In genomic region chr16:50267151-50267631, GRCh38 we compare ENCODE assay signal across 10 cellular contexts. TPM values are rescaled to one million over a fixed set of nuclear protein-coding genes. Genes with fewer than 3 reads are reported as not detected.
DNase-seq lines count a peak whose midpoint lies in the region; ATAC-seq, FAIRE-seq and TF ChIP-seq lines count a peak whose summit lies in the region.
"Had no signal": no experiment of that assay in that cellular context is flagged by ENCODE, and none has a peak within 500 bp of the region (broad histone marks: within the 10 kb centered on the region; RNA-seq: fewer than 3 reads in every experiment).

No MANE protein-coding gene starts in this region.

- peak overlapping the region; percentile 19 to 49 for H3K4me3 ChIP-seq in left lung

- peaks cover 90% of the 10 kb centered on the region for H3K4me1 Mint-ChIP-seq in stimulated activated naive CD8-positive, alpha-beta T cell treated with anti-CD3 and anti-CD28 coated beads, Interleukin-15, Interleukin-2, amounts not matched to agents 100 ng/mL and 50 ng/mL, for 24 hours (ENCODE audit: low read depth)
- peaks cover 87% of the 10 kb centered on the region for H3K4me1 Mint-ChIP-seq in activated T-cell treated with anti-CD3 and anti-CD28 coated beads, Interleukin-2, amount 50 U/mL, for 4 hours (ENCODE audit: low read depth)

- peak overlapping the region; percentile 99 for H3K27ac Mint-ChIP-seq in stimulated activated naive CD8-positive, alpha-beta T cell treated with anti-CD3 and anti-CD28 coated beads, Interleukin-15, Interleukin-2, amounts not matched to agents 100 ng/mL and 50 ng/mL, for 24 hours

- H3K27ac ChIP-seq in left lung: peak overlapping the region; percentile 49 to 71

- H3K9me3 ChIP-seq in left lung: no peaks in the 10 kb centered on the region

- DNase-seq in stimulated activated naive CD8-positive, alpha-beta T cell treated with anti-CD3 and anti-CD28 coated beads, Interleukin-15, Interleukin-2, amounts not matched to agents 100 U/mL and 50 U/mL, for 24 hours: no peak
- DNase-seq in activated T-cell treated with anti-CD3 and anti-CD28 coated beads, Interleukin-2, amount 50 U/mL, for 4 hours: no peak
- peak in 1 of 2 donors; percentile 67 for DNase-seq in left lung
- no peak for DNase-seq in urothelium cell line (ENCODE audit: low spot score)
- DNase-seq in HCEC 1CT: no peak
- DNase-seq: NCI-H2081 had no signal

- no peaks in the 10 kb centered on the region for H3K27me3 Mint-ChIP-seq in stimulated activated naive CD8-positive, alpha-beta T cell treated with anti-CD3 and anti-CD28 coated beads, Interleukin-15, Interleukin-2, amounts not matched to agents 100 ng/mL and 50 ng/mL, for 24 hours
- no peaks in the 10 kb centered on the region for H3K27me3 Mint-ChIP-seq in activated T-cell treated with anti-CD3 and anti-CD28 coated beads, Interleukin-2, amount 50 U/mL, for 4 hours (ENCODE audit: low read depth)

- H3K4me1 ChIP-seq in left lung: peaks cover 15 to 87% of the 10 kb centered on the region in 2 donors

- no peaks in the 10 kb centered on the region for H3K36me3 ChIP-seq in left lung

- no peaks in the 10 kb centered on the region for H3K9me3 Mint-ChIP-seq in stimulated activated naive CD8-positive, alpha-beta T cell treated with anti-CD3 and anti-CD28 coated beads, Interleukin-15, Interleukin-2, amounts not matched to agents 100 ng/mL and 50 ng/mL, for 24 hours
- H3K9me3 Mint-ChIP-seq in activated T-cell treated with anti-CD3 and anti-CD28 coated beads, Interleukin-2, amount 50 U/mL, for 4 hours: no peaks in the 10 kb centered on the region

- intact Hi-C loops in left lung (cut with DNase I): no loop called here

- H3K36me3 Mint-ChIP-seq in stimulated activated naive CD8-positive, alpha-beta T cell treated with anti-CD3 and anti-CD28 coated beads, Interleukin-15, Interleukin-2, amounts not matched to agents 100 ng/mL and 50 ng/mL, for 24 hours (ENCODE audit: low read depth): peaks cover 13% of the 10 kb centered on the region
- H3K36me3 Mint-ChIP-seq in activated T-cell treated with anti-CD3 and anti-CD28 coated beads, Interleukin-2, amount 50 U/mL, for 4 hours (ENCODE audit: insufficient read depth): no peaks in the 10 kb centered on the region

- H3K4me3 Mint-ChIP-seq in stimulated activated naive CD8-positive, alpha-beta T cell treated with anti-CD3 and anti-CD28 coated beads, Interleukin-15, Interleukin-2, amounts not matched to agents 100 ng/mL and 50 ng/mL, for 24 hours: peak overlapping the region; percentile 93
- H3K4me3 Mint-ChIP-seq in activated T-cell treated with anti-CD3 and anti-CD28 coated beads, Interleukin-2, amount 50 U/mL, for 4 hours: peak overlapping the region; percentile 90

- H3K27me3 ChIP-seq in left lung: no peaks in the 10 kb centered on the region

- no peak for ATAC-seq in stimulated activated naive CD8-positive, alpha-beta T cell treated with anti-CD3 and anti-CD28 coated beads, Interleukin-15, Interleukin-2, amounts not matched to agents 100 U/mL and 50 U/mL, for 24 hours
- no peak for ATAC-seq in activated T-cell treated with anti-CD3 and anti-CD28 coated beads, Interleukin-2, amount 50 U/mL, for 4 hours
- ATAC-seq in left lung (no peak), HG03139 (IDR thresholded peaks at IDR 0.05; ENCODE audit: unreplicated experiment) (no peak), GM21717 (IDR thresholded peaks at IDR 0.05; ENCODE audit: unreplicated experiment) (no peak)

- TF ChIP-seq CTCF in left lung (IDR thresholded peaks at IDR 0.05): no peak

- FAIRE-seq in urothelium cell line (lab: Jason Lieb, UNC): no peak
- FAIRE-seq: G401.6 had no signal

RNA-seq across cellular contexts. Expression of gene ADCY7, which starts 0.8 kb away (rescaled TPM):
- 10 to 100 TPM; 61.7 to 77.6 (median 70.7) TPM for total RNA-seq in activated T-cell treated with anti-CD3 and anti-CD28 coated beads, Interleukin-2, amount 50 U/mL, for 4 hours
- 100 to 1,000 TPM in 1 of 2 donors, 10 to 100 TPM in 1; 77.6 to 116 TPM for total RNA-seq in left lung
